Comparison of ENCODE assay signal across 13 cellular contexts in genomic region chr10:122494833-122495232, GRCh38. TPM values are rescaled to one million over a fixed set of nuclear protein-coding genes. Genes with fewer than 3 reads are reported as not detected.
DNase-seq lines count a peak whose midpoint lies in the region; ATAC-seq and TF ChIP-seq lines count a peak whose summit lies in the region.
"Had no signal": no experiment of that assay in that cellular context is flagged by ENCODE, and none has a peak within 500 bp of the region (broad histone marks: within the 10 kb centered on the region; RNA-seq: fewer than 3 reads in every experiment).

No MANE protein-coding gene starts in this region.

- H3K27me3 ChIP-seq in prostate gland (replicated peaks; ENCODE audit: insufficient read depth), result no peaks in the 10 kb centered on the region

- H3K4me1 ChIP-seq in prostate gland (replicated peaks), result no peaks in the 10 kb centered on the region

- no peak for ATAC-seq in GM21515 (IDR thresholded peaks at IDR 0.05; ENCODE audit: unreplicated experiment)

- TF ChIP-seq CTCF in fibroblast of pulmonary artery (IDR thresholded peaks at IDR 0.05; ENCODE audit: low read length, missing control alignments), result no peak
- TF ChIP-seq CTCF in prostate gland (IDR thresholded peaks at IDR 0.05), result no peak

- H3K36me3 ChIP-seq in prostate gland, result no peaks in the 10 kb centered on the region

- 80% methylated on average over 14 of the region's 14 CpGs for WGBS in prostate gland

- peak; percentile 88 for DNase-seq in AG20443 (ENCODE audit: low spot score)
- DNase-seq in T1000 (lab: John Stamatoyannopoulos, UW), result peak; percentile 64
- peak; percentile 67 for DNase-seq in fibroblast of pulmonary artery (ENCODE audit: low read depth)
- DNase-seq in prostate gland (ENCODE audit: low spot score), result no peak
- DNase-seq in OCI-M1 (lab: John Stamatoyannopoulos, UW), result no peak
- DNase-seq in NCI-H187 (lab: John Stamatoyannopoulos, UW), result no peak
- DNase-seq in AG08396 (ENCODE audit: low spot score), result no peak
- DNase-seq: activated T-cell treated with anti-CD3 and anti-CD28 coated beads for 4 hours; CD4-positive, alpha-beta memory T cell; endodermal cell; naive B cell had no signal

- H3K4me3 ChIP-seq in fibroblast of pulmonary artery (replicated peaks; ENCODE audit: low read depth, low read length) (no peak overlapping the region), prostate gland (no peak overlapping the region)

- intact Hi-C loops in prostate gland (cut with DNase I), result loop anchor here (5.0 to 10.0 kb wide), 3 partner anchors 33 to 330 kb away; partner anchors contain the start of genes HTRA1 and PLEKHA1

- TF ChIP-seq POLR2A in prostate gland (IDR thresholded peaks at IDR 0.05), result no peak

- H3K9me3 ChIP-seq in prostate gland, result no peaks in the 10 kb centered on the region

- H3K27ac ChIP-seq in prostate gland, result peak overlapping the region; percentile 5 to 58

RNA-seq across cellular contexts. Expression of gene HTRA1, which starts 33.5 kb away (rescaled TPM):
- total RNA-seq in prostate gland, result 10 to 100 TPM; 41.4 to 61.8 TPM

RNA-seq across cellular contexts. Expression of gene ARMS2, which starts 40.4 kb away (rescaled TPM):
- total RNA-seq in prostate gland, result 1 to 10 TPM in 1 of 2 donors, not detected in 1; 1.1 TPM
- total RNA-seq: CD4-positive, alpha-beta memory T cell; endodermal cell; SK-MEL-5 had no signal

Comparison
In these comparisons a context has a peak if more than half of its experiments do, and no peak if none do; other contexts are left out.
1. DNase-seq: peak in AG20443 (single experiment), T1000 (single experiment) and fibroblast of pulmonary artery (single experiment); none in prostate gland (single experiment), OCI-M1 (single experiment), NCI-H187 (0 of 2) and AG08396 (single experiment).